In the genomic region with DNA sequence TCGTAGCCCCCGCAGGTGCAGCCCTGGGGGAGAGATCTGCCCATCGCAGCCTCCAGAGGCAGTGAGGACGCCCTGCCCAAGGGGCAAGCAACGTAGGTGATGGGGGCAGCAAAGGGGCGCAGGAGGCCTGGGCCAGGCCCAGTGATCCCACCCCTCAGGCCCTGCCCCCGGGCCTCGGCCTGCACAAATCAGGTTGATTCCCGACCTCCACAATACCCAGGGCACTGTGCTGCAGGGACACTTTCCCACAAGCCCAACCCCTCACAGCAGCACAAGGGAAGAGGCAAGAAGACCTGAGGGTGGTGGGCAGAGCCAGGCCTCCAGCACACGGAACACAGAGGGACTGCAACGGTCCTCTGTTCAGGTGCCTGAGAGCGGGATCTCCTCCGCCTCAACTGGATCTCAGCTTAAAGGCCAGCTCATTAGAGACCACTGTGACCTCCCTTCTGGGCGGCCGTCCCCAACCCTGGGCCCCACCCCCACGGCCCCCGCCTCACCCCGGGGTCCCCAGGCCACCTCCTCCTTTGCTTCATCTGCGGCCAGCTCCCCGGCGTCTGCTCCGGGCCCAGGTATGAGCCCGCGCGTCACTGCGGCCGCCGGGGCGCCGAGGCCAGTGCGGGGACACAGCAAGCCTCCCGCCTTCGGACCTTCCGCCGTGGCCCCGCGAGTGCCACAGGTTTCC, we compare ENCODE assay signal across 7 cellular contexts. TPM values are rescaled to one million over a fixed set of nuclear protein-coding genes. Genes with fewer than 3 reads are reported as not detected.
DNase-seq lines count a peak whose midpoint lies in the region; ATAC-seq and TF ChIP-seq lines count a peak whose summit lies in the region.

No MANE protein-coding gene starts in this region.

- peaks cover 85% of the 10 kb centered on the region for H3K79me2 ChIP-seq in GM23248 (ENCODE audit: insufficient read depth)

- H3F3A ChIP-seq in GM23248 (ENCODE audit: insufficient read depth) = peaks cover 32% of the 10 kb centered on the region

- H3K36me3 ChIP-seq in GM23248 (ENCODE audit: low read depth) (no peaks in the 10 kb centered on the region), MG63 (peaks cover 36% of the 10 kb centered on the region), brain microvascular endothelial cell (replicated peaks) (peaks cover 8% of the 10 kb centered on the region), left lung (no peaks in the 10 kb centered on the region), tibial artery (peaks cover 0 to 3% (median 0%) of the 10 kb centered on the region in 3 donors)

- H4K20me1 ChIP-seq in GM23248 (ENCODE audit: insufficient read depth) = peaks cover 13% of the 10 kb centered on the region

- no peak for TF ChIP-seq CTCF in brain microvascular endothelial cell (IDR thresholded peaks at IDR 0.05; ENCODE audit: low read depth, low read length, missing control alignments)
- no peak for TF ChIP-seq CTCF in left lung (IDR thresholded peaks at IDR 0.05)
- TF ChIP-seq CTCF in tibial artery (IDR thresholded peaks at IDR 0.05) = no peak

- H3K4me2 ChIP-seq in GM23248 (ENCODE audit: unreplicated experiment) = peak overlapping the region; percentile 74

- DNase-seq in GM23248 (peak; percentile 43), MG63 (no peak), brain microvascular endothelial cell (no peak), left lung (peak; percentile 38 to 77), tibial artery (peak in 1 of 2 donors; percentile 78)
- DNase-seq in stimulated activated CD4-positive, alpha-beta T cell treated with anti-CD3 and anti-CD28 coated beads, Interleukin-4, amount 100 ng/mL, for 4 hours = no peak

- H3K27me3 ChIP-seq in GM23248 (replicated peaks; ENCODE audit: insufficient read depth) (no peaks in the 10 kb centered on the region), MG63 (no peaks in the 10 kb centered on the region), brain microvascular endothelial cell (replicated peaks) (no peaks in the 10 kb centered on the region), left lung (no peaks in the 10 kb centered on the region), tibial artery (no peaks in the 10 kb centered on the region)

- peak overlapping the region; percentile 98 for H3K9ac ChIP-seq in GM23248

- no peaks in the 10 kb centered on the region for H3K9me2 ChIP-seq in GM23248 (ENCODE audit: insufficient read depth)

- H3K4me3 ChIP-seq in GM23248 (peak overlapping the region; percentile 92), MG63 (peak overlapping the region; percentile 100), brain microvascular endothelial cell (ENCODE audit: low read depth, low read length) (peak overlapping the region; percentile 76), left lung (peak overlapping the region; percentile 98 to 99), tibial artery (peak overlapping the region; percentile 87 to 93)

- intact Hi-C loops in left lung (cut with DNase I) (no loop called here), tibial artery (cut with DNase I; ENCODE audit: low total_unique reads) (loop anchor here (5.0 to 10.0 kb wide), 4 partner anchors 317 to 1423 kb away; partner anchors contain the start of genes JMJD4, NUP133, RNF187 and SNAP47)

- H3K4me1 ChIP-seq in GM23248 (ENCODE audit: insufficient read depth) = peaks cover 28% of the 10 kb centered on the region
- H3K4me1 ChIP-seq in left lung = peaks cover 35 to 45% of the 10 kb centered on the region in 2 donors
- H3K4me1 ChIP-seq in tibial artery = peaks cover 0 to 47% (median 37%) of the 10 kb centered on the region in 4 donors

- H3K9me3 ChIP-seq in GM23248 (ENCODE audit: low read depth) = no peaks in the 10 kb centered on the region
- no peaks in the 10 kb centered on the region for H3K9me3 ChIP-seq in MG63
- H3K9me3 ChIP-seq in left lung = no peaks in the 10 kb centered on the region
- H3K9me3 ChIP-seq in tibial artery = no peaks in the 10 kb centered on the region

- H2AFZ ChIP-seq in GM23248 = peak overlapping the region; percentile 84

- WGBS in GM23248 (ENCODE audit: low coverage in 1 of 2, low lambda C conversion rate in 2 of 2, missing lambda C conversion rate in 2 of 2), 2 experiments = 7 to 11% methylated on average over 26 to 34 of the region's 37 CpGs

- in situ Hi-C loops in GM23248 (cut with MboI) = no loop called here
- in situ Hi-C loops in brain microvascular endothelial cell (cut with HindIII; ENCODE audit: low pct_ligation_motif_present, low sequenced_read_pairs) = no loop called here

- peak; percentile 29 for ATAC-seq in GM18498 (IDR thresholded peaks at IDR 0.05; ENCODE audit: unreplicated experiment)
- ATAC-seq in left lung = peak; percentile 12

- H3K27ac ChIP-seq in GM23248 = 0 out of 2 replicates have a peak overlapping the region, but pooled peaks have one; percentile 34
- H3K27ac ChIP-seq in brain microvascular endothelial cell = peak overlapping the region; percentile 100
- H3K27ac ChIP-seq in left lung = peak overlapping the region; percentile 99
- peak overlapping the region; percentile 95 to 100 for H3K27ac ChIP-seq in tibial artery

RNA-seq across cellular contexts. Expression of gene ARF1, which starts 0.8 kb away (rescaled TPM):
- total RNA-seq in GM23248 (2014; rRNA removed; shearing (Covaris generic)) = 259 and 292 TPM in 2 replicates
- polyA plus RNA-seq in GM23248 (2016; fragmentation: Nextera tagmentation; extraction: Ambion mirVana) = 656 and 698 TPM in 2 replicates
- total RNA-seq in MG63 (2014; rRNA removed; shearing (Covaris generic); ENCODE audit: low replicate concordance) = 324 and 413 TPM in 2 replicates
- total RNA-seq in left lung = 100 to 1,000 TPM; 407 to 455 TPM

RNA-seq across cellular contexts. Expression of gene C1orf35, which starts 21.4 kb away (rescaled TPM):
- total RNA-seq in GM23248 (2014; rRNA removed; shearing (Covaris generic)) = 11.6 and 15.6 TPM in 2 replicates
- polyA plus RNA-seq in GM23248 (2016; fragmentation: Nextera tagmentation; extraction: Ambion mirVana) = 19.9 and 23.4 TPM in 2 replicates
- total RNA-seq in MG63 (2014; rRNA removed; shearing (Covaris generic); ENCODE audit: low replicate concordance) = 38.6 and 39.0 TPM in 2 replicates
- total RNA-seq in left lung = 10 to 100 TPM; 12.6 to 13.2 TPM

RNA-seq across cellular contexts. Expression of gene MRPL55, which starts 27.4 kb away (rescaled TPM):
- 57.5 and 84.4 TPM in 2 replicates for total RNA-seq in GM23248 (2014; rRNA removed; shearing (Covaris generic))
- polyA plus RNA-seq in GM23248 (2016; fragmentation: Nextera tagmentation; extraction: Ambion mirVana) = 94.4 and 95.1 TPM in 2 replicates
- total RNA-seq in MG63 (2014; rRNA removed; shearing (Covaris generic); ENCODE audit: low replicate concordance) = 46.6 and 83.8 TPM in 2 replicates
- 10 to 100 TPM; 43.0 to 44.2 TPM for total RNA-seq in left lung

RNA-seq across cellular contexts. Expression of gene GUK1, which starts 58.4 kb away (rescaled TPM):
- 324 and 340 TPM in 2 replicates for total RNA-seq in GM23248 (2014; rRNA removed; shearing (Covaris generic))
- polyA plus RNA-seq in GM23248 (2016; fragmentation: Nextera tagmentation; extraction: Ambion mirVana) = 554 and 574 TPM in 2 replicates
- 246 and 425 TPM in 2 replicates for total RNA-seq in MG63 (2014; rRNA removed; shearing (Covaris generic); ENCODE audit: low replicate concordance)
- 100 to 1,000 TPM; 217 to 221 TPM for total RNA-seq in left lung

Comparison
In these comparisons a context has a peak if more than half of its experiments do, and no peak if none do; other contexts are left out.
1. DNase-seq: peak in GM23248 (single experiment) and left lung (2 of 2); none in MG63 (single experiment), brain microvascular endothelial cell (single experiment) and stimulated activated CD4-positive, alpha-beta T cell treated with anti-CD3 and anti-CD28 coated beads, Interleukin-4, amount 100 ng/mL, for 4 hours (0 of 2).
2. H3K27ac ChIP-seq: peak in every context shown above with its lines; median percentile 100 in brain microvascular endothelial cell; 99 in left lung; 98 in tibial artery; 34 in GM23248.
3. Peak in every context shown above with its lines, with median percentiles within 50 percentile points of each other: H3K4me3 ChIP-seq.